In the genomic region with DNA sequence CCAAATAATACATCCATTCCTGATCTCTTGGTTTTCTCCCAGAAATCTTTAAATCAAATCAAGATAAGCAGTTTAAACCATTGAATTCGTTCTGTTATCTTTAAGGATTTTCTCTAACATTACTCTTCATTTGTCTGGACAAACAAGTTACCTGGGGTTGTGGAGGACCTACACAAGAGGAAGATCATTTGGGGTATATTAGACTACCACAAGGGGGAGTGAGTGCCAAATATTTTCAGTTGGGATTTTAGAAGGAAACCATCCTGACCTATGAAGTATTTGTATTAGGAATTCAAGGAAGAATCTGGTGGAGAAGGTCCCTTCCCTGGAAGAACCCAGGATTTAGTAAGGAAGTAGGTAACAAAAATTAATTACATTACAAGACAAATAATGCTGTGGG, we compare ENCODE assay signal across 9 cellular contexts. TPM values are rescaled to one million over a fixed set of nuclear protein-coding genes. Genes with fewer than 3 reads are reported as not detected.
DNase-seq lines count a peak whose midpoint lies in the region; ATAC-seq and TF ChIP-seq lines count a peak whose summit lies in the region.
"Had no signal": no experiment of that assay in that cellular context is flagged by ENCODE, and none has a peak within 500 bp of the region (broad histone marks: within the 10 kb centered on the region; RNA-seq: fewer than 3 reads in every experiment).

No MANE protein-coding gene starts in this region.

- intact Hi-C loops in esophagus muscularis mucosa (cut with DNase I) = no loop called here
- intact Hi-C loops in transverse colon (cut with DNase I; ENCODE audit: low total_unique reads) = no loop called here

- ATAC-seq in GM19455 (IDR thresholded peaks at IDR 0.05; ENCODE audit: unreplicated experiment) (no peak), GM19035 (IDR thresholded peaks at IDR 0.05; ENCODE audit: unreplicated experiment) (no peak)

- TF ChIP-seq EP300 in esophagus muscularis mucosa (IDR thresholded peaks at IDR 0.05) (no peak), transverse colon (IDR thresholded peaks at IDR 0.05; ENCODE audit: low read depth) (no peak)

- H3K4me2 ChIP-seq in OCI-LY1 (ENCODE audit: low read length) = no peak overlapping the region

- H3K9me3 ChIP-seq in OCI-LY1 (ENCODE audit: low read length) = no peaks in the 10 kb centered on the region
- H3K9me3 ChIP-seq in esophagus muscularis mucosa = no peaks in the 10 kb centered on the region
- H3K9me3 ChIP-seq in transverse colon = no peaks in the 10 kb centered on the region

- peak; percentile 62 for TF ChIP-seq CTCF in OCI-LY1 (IDR thresholded peaks at IDR 0.05; ENCODE audit: low read length)
- TF ChIP-seq CTCF in esophagus muscularis mucosa (IDR thresholded peaks at IDR 0.05) = peak in 2 of 3 experiments; percentile 32 to 40
- TF ChIP-seq CTCF in transverse colon (IDR thresholded peaks at IDR 0.05) = peak in 3 of 5 experiments; percentile 36 to 43 (median 39)

- H2AFZ ChIP-seq in OCI-LY1 (ENCODE audit: low read length) = no peak overlapping the region

- H3K27ac ChIP-seq in OCI-LY1 (ENCODE audit: low read depth, low read length, poor library complexity, severe bottlenecking) = no peak overlapping the region
- no peak overlapping the region for H3K27ac ChIP-seq in esophagus muscularis mucosa (replicated peaks in 1 of 4)
- H3K27ac ChIP-seq in transverse colon = no peak overlapping the region

- H4K20me1 ChIP-seq in OCI-LY1 (ENCODE audit: insufficient read depth, low read length) = no peaks in the 10 kb centered on the region

- 0 out of 2 replicates have a peak, but pooled peaks cover 1% of the 10 kb centered on the region for H3K27me3 ChIP-seq in OCI-LY1 (ENCODE audit: insufficient read depth, low read length)
- peaks cover 0 to 10% (median 0%) of the 10 kb centered on the region in 4 donors for H3K27me3 ChIP-seq in esophagus muscularis mucosa
- peaks cover 15% of the 10 kb centered on the region for H3K27me3 ChIP-seq in transverse colon

- no peak overlapping the region for H3K4me3 ChIP-seq in OCI-LY1 (ENCODE audit: low read depth, low read length, poor library complexity, severe bottlenecking)
- H3K4me3 ChIP-seq in esophagus muscularis mucosa = no peak overlapping the region
- H3K4me3 ChIP-seq in transverse colon = no peak overlapping the region

- H3K36me3 ChIP-seq in OCI-LY1 (ENCODE audit: insufficient read depth, low read length) (no peaks in the 10 kb centered on the region), esophagus muscularis mucosa (no peaks in the 10 kb centered on the region), transverse colon (no peaks in the 10 kb centered on the region)

- H3K9ac ChIP-seq in OCI-LY1 (ENCODE audit: low read length) = no peak overlapping the region

- peak; percentile 22 for DNase-seq in SIG-M5 treated with dmso at 0.1 percent for 504 hours (lab: John Stamatoyannopoulos, UW; ENCODE audit: unreplicated experiment)
- DNase-seq in SIG-M5 (lab: John Stamatoyannopoulos, UW) = no peak
- no peak for DNase-seq in esophagus muscularis mucosa (ENCODE audit: extremely low spot score)
- no peak for DNase-seq in transverse colon
- no peak for DNase-seq in AG08396 (ENCODE audit: low spot score)
- DNase-seq: DMS153 had no signal

- WGBS in esophagus muscularis mucosa = 37% methylated on average over 1 of the region's 1 CpG
- 13% methylated on average over 1 of the region's 1 CpG for WGBS in transverse colon (ENCODE audit: low coverage in 1 of 2), 2 donors

- no peaks in the 10 kb centered on the region for H3K9me2 ChIP-seq in OCI-LY1 (ENCODE audit: low read depth, low read length)

- H3K79me2 ChIP-seq in OCI-LY1 (ENCODE audit: insufficient read depth, low read length) = no peaks in the 10 kb centered on the region

- no peak for TF ChIP-seq POLR2A in esophagus muscularis mucosa (IDR thresholded peaks at IDR 0.05; ENCODE audit: low read depth)
- TF ChIP-seq POLR2A in transverse colon (IDR thresholded peaks at IDR 0.05) = no peak

- no peaks in the 10 kb centered on the region for H3F3A ChIP-seq in OCI-LY1 (ENCODE audit: insufficient read depth, low read length)

- in situ Hi-C loops in transverse colon (cut with MboI; ENCODE audit: low pct_ligation_motif_present in 1 of 4, low pct_unique_long_range_greater_than_20kb in 1 of 4, low sequenced_read_pairs in 3 of 4) = loop anchor here in 2 of 4 donors (10.0 to 25.0 kb wide), 2 partner anchors 99 to 716 kb away; partner anchors contain the start of gene SFRP2 (in 1 of the 2)

- H3K4me1 ChIP-seq in OCI-LY1 (ENCODE audit: insufficient read depth, low read length, severe bottlenecking) = no peaks in the 10 kb centered on the region
- H3K4me1 ChIP-seq in esophagus muscularis mucosa = no peaks in the 10 kb centered on the region
- H3K4me1 ChIP-seq in transverse colon = peaks cover 0 to 3% (median 0%) of the 10 kb centered on the region in 4 donors

RNA-seq across cellular contexts. Expression of gene DCHS2, which starts 12.0 kb away (rescaled TPM):
- total RNA-seq in esophagus muscularis mucosa = 1 to 10 TPM; 2.7 to 5.8 (median 3.2) TPM
- 10 to 100 TPM in 1 of 4 donors, 1 to 10 TPM in 2, under 1 TPM in 1; 0.60 to 20.6 (median 2.9) TPM for total RNA-seq in transverse colon

RNA-seq across cellular contexts. Expression of gene PLRG1, which starts 46.6 kb away (rescaled TPM):
- 10 to 100 TPM; 35.6 to 45.7 (median 40.2) TPM for total RNA-seq in esophagus muscularis mucosa
- total RNA-seq in transverse colon = 10 to 100 TPM; 22.5 to 48.2 (median 42.9) TPM

RNA-seq across cellular contexts. Expression of gene FGB, which starts 59.2 kb away (rescaled TPM):
- total RNA-seq in esophagus muscularis mucosa (not detected), transverse colon (not detected)
